In the genomic region with DNA sequence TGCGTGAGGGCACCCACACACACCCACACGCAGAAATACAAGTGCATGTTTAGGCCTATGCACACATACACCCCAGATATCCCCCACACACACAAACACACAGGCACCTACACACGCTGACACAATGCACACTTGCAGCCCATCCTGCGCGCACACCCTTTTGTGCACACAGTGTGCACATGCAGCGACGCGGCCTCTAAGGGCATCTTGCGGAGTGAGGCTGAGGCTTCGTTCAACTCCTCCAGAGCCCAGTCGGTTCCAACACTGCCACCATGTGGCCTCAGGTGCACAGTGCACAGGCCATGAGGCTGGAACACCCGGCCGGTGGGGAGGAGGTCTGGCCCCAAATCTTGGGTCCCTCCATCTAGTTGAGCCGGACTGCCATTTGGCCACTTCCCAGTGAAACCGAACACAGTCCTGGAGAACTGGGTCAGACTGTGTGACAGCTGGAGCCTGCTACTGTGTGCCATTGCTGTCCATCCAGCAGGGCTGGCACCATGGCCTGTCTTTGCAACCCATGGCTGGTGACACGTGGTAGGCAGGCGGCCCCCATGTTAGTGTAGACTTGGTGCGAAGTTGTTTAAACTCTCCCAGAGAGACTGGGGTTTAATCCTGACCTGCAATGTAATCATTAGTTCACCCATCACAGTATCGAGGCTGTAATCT, we compare ENCODE assay signal across 8 cellular contexts.
DNase-seq lines count a peak whose midpoint lies in the region; ATAC-seq and TF ChIP-seq lines count a peak whose summit lies in the region.

No MANE protein-coding gene starts in this region.

- H3K36me3 Mint-ChIP-seq in activated naive CD8-positive, alpha-beta T cell treated with anti-CD3 and anti-CD28 coated beads, Interleukin-2, amount 50 U/mL, for 24 hours (ENCODE audit: low read depth) = no peaks in the 10 kb centered on the region

- intact Hi-C loops in left cardiac atrium (cut with DNase I) = loop anchor here in 1 of 2 donors (2.0 to 10.0 kb wide), 2 partner anchors 674 to 820 kb away; no protein-coding TSS in a partner anchor

- H4K20me1 ChIP-seq in MM.1S (ENCODE audit: insufficient read depth, low read length) = no peaks in the 10 kb centered on the region

- no peaks in the 10 kb centered on the region for H3K9me2 ChIP-seq in MM.1S (replicated peaks; ENCODE audit: insufficient read depth, low read length)

- H3K4me3 Mint-ChIP-seq in activated naive CD8-positive, alpha-beta T cell treated with anti-CD3 and anti-CD28 coated beads, Interleukin-2, amount 50 U/mL, for 24 hours = no peak overlapping the region

- peak; percentile 89 for TF ChIP-seq CTCF in MM.1S (IDR thresholded peaks at IDR 0.05; ENCODE audit: low read length)

- H3K4me3 ChIP-seq in MM.1S (ENCODE audit: low read length) = no peak overlapping the region

- H3K9me3 Mint-ChIP-seq in activated naive CD8-positive, alpha-beta T cell treated with anti-CD3 and anti-CD28 coated beads, Interleukin-2, amount 50 U/mL, for 24 hours = no peaks in the 10 kb centered on the region

- ATAC-seq in activated naive CD8-positive, alpha-beta T cell treated with anti-CD3 and anti-CD28 coated beads, Interleukin-2, amount 50 U/mL, for 24 hours = peak; percentile 86
- peak; percentile 91 to 95 for ATAC-seq in left cardiac atrium
- ATAC-seq in HG03439 (IDR thresholded peaks at IDR 0.05; ENCODE audit: unreplicated experiment) = no peak

- no peaks in the 10 kb centered on the region for H3K4me1 ChIP-seq in MM.1S (ENCODE audit: low read length)

- H3K27ac Mint-ChIP-seq in activated naive CD8-positive, alpha-beta T cell treated with anti-CD3 and anti-CD28 coated beads, Interleukin-2, amount 50 U/mL, for 24 hours = no peak overlapping the region

- no peak overlapping the region for H2AFZ ChIP-seq in MM.1S (ENCODE audit: low read length)

- H3K9me3 ChIP-seq in MM.1S (replicated peaks; ENCODE audit: insufficient read depth, low read length) = no peaks in the 10 kb centered on the region

- no peak overlapping the region for H3K27ac ChIP-seq in MM.1S (ENCODE audit: low read length)

- peaks cover 35% of the 10 kb centered on the region for H3K27me3 ChIP-seq in MM.1S (replicated peaks; ENCODE audit: insufficient read depth, low read length)

- no peaks in the 10 kb centered on the region for H3F3A ChIP-seq in MM.1S (ENCODE audit: insufficient read depth, low read length)

- no peak overlapping the region for H3K4me2 ChIP-seq in MM.1S (ENCODE audit: low read depth, low read length)

- DNase-seq in Ammon's horn (ENCODE audit: low spot score) (peak; percentile 88), GM19238 (ENCODE audit: insufficient read length, low spot score) (peak; percentile 73), MM.1S (peak; percentile 40), SKM-1 (lab: John Stamatoyannopoulos, UW; ENCODE audit: unreplicated experiment) (peak; percentile 3), left cardiac atrium (peak; percentile 71), renal cortical epithelial cell (ENCODE audit: low read depth) (peak; percentile 42)
- DNase-seq in activated naive CD8-positive, alpha-beta T cell treated with anti-CD3 and anti-CD28 coated beads, Interleukin-2, amount 50 U/mL, for 24 hours = peak; percentile 74

- peaks cover 31% of the 10 kb centered on the region for H3K27me3 Mint-ChIP-seq in activated naive CD8-positive, alpha-beta T cell treated with anti-CD3 and anti-CD28 coated beads, Interleukin-2, amount 50 U/mL, for 24 hours

- no peak overlapping the region for H3K9ac ChIP-seq in MM.1S (ENCODE audit: low read length)

- no peaks in the 10 kb centered on the region for H3K4me1 Mint-ChIP-seq in activated naive CD8-positive, alpha-beta T cell treated with anti-CD3 and anti-CD28 coated beads, Interleukin-2, amount 50 U/mL, for 24 hours

- H3K79me2 ChIP-seq in MM.1S (ENCODE audit: low read length) = no peaks in the 10 kb centered on the region

- H3K36me3 ChIP-seq in MM.1S (replicated peaks; ENCODE audit: insufficient read depth, low read length) = no peaks in the 10 kb centered on the region

Comparison
In these comparisons a context has a peak if more than half of its experiments do, and no peak if none do; other contexts are left out.
1. DNase-seq: peak in every context shown above with its lines; median percentile 88 in Ammon's horn; 74 in activated naive CD8-positive, alpha-beta T cell treated with anti-CD3 and anti-CD28 coated beads, Interleukin-2, amount 50 U/mL, for 24 hours; 73 in GM19238; 71 in left cardiac atrium; 42 in renal cortical epithelial cell; 40 in MM.1S; 3 in SKM-1.